ENCODE assay signal across 32 cellular contexts in the genomic region with DNA sequence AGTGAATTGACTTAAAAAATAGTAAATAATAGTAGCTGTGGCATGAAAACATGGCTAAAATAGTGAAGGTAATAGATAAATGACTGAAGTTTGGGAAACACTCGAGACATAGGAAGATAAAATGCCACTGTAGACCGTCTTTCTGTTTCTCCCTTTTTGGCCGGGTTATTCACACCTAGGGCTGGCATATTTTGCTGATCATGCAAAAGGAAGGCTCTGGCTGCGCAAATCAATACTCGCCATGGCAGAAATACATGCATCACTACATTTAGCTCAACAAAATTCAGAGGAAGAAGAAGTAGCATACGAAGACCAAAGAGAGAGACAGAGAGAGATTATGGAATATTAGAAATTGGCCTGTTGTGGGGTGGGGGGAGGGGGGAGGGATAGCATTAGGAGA.
DNase-seq lines count a peak whose midpoint lies in the region; ATAC-seq, FAIRE-seq and TF ChIP-seq lines count a peak whose summit lies in the region.
"Had no signal": no experiment of that assay in that cellular context is flagged by ENCODE, and none has a peak within 500 bp of the region (broad histone marks: within the 10 kb centered on the region; RNA-seq: fewer than 3 reads in every experiment).

No MANE protein-coding gene starts in this region.

- POLR2A ChIA-PET in HepG2 (lab: Yijun Ruan, JAX) = no interaction called here
- POLR2A ChIA-PET in A549 (lab: Yijun Ruan, JAX) = no interaction called here
- POLR2A ChIA-PET in K562 (lab: Yijun Ruan, JAX) = no interaction called here

- no peak for TF ChIP-seq RAD21 in HepG2 (CRISPR knock-in tag; IDR thresholded peaks at IDR 0.05)
- no peak for TF ChIP-seq RAD21 in A549 (conservative IDR thresholded peaks at IDR 0.05 in 1 of 2, IDR thresholded peaks at IDR 0.05 in 1 of 2)
- TF ChIP-seq RAD21 in K562 (CRISPR knock-in tag; conservative IDR thresholded peaks at IDR 0.05 in 1 of 2, IDR thresholded peaks at IDR 0.05 in 1 of 2) = no peak

- no peak for FAIRE-seq in HepG2 (lab: Jason Lieb, UNC)
- no peak for FAIRE-seq in A549 (lab: Jason Lieb, UNC)
- no peak for FAIRE-seq in K562 (lab: Jason Lieb, UNC)
- FAIRE-seq in pancreas (lab: Jason Lieb, UNC) = no peak
- FAIRE-seq: A204.1, D721Med had no signal

- no peak for TF ChIP-seq CTCF in HepG2 (CRISPR knock-in tag; IDR thresholded peaks at IDR 0.05)
- no peak for TF ChIP-seq CTCF in right lobe of liver (IDR thresholded peaks at IDR 0.05)
- TF ChIP-seq CTCF in A549 (IDR thresholded peaks at IDR 0.05) = no peak
- no peak for TF ChIP-seq CTCF in K562 (IDR thresholded peaks at IDR 0.05 in 2 of 3, conservative IDR thresholded peaks at IDR 0.05 in 1 of 3; ENCODE audit: insufficient read depth in 2 of 3, low read depth in 1 of 3, low read length in 3 of 3)
- no peak for TF ChIP-seq CTCF in pancreas (IDR thresholded peaks at IDR 0.05)

- H3K27ac ChIP-seq in HepG2 (ENCODE audit: extremely low read length, insufficient read depth, low read length) (no peak overlapping the region), right lobe of liver (no peak overlapping the region), A549 (no peak overlapping the region), K562 (ENCODE audit: extremely low read depth, low read depth, low read length) (no peak overlapping the region), pancreas (no peak overlapping the region)
- H3K27ac ChIP-seq: 22Rv1; BLaER1; BLaER1 treated with 17β-estradiol and CSF1 and Interleukin-3, amounts not matched to agents 10 nM and 100 nM; C4-2B had no signal

- no peaks in the 10 kb centered on the region for H3K9me1 ChIP-seq in K562 (ENCODE audit: control insufficient read depth, insufficient read depth, low read length)

- intact Hi-C loops in HepG2 (cut with micrococcal nuclease; ENCODE audit: unreplicated experiment) (no loop called here), right lobe of liver (cut with DNase I) (no loop called here), K562 (cut with micrococcal nuclease) (no loop called here), pancreas (cut with DNase I) (no loop called here)

- 53% methylated on average over 6 of the region's 6 CpGs for WGBS in HepG2 (ENCODE audit: low lambda C conversion rate)
- WGBS in right lobe of liver (ENCODE audit: insufficient coverage, low coverage, low lambda C conversion rate, missing lambda C conversion rate) = 81% methylated on average over 6 of the region's 6 CpGs
- 45% methylated on average over 6 of the region's 6 CpGs for WGBS in A549 (ENCODE audit: missing lambda C conversion rate)
- WGBS in K562 (ENCODE audit: insufficient coverage, low coverage, missing lambda C conversion rate) = 8% methylated on average over 6 of the region's 6 CpGs
- 96 to 98% methylated on average over 6 of the region's 6 CpGs for WGBS in pancreas, 2 donors

- TF ChIP-seq EP300 in HepG2 (IDR thresholded peaks at IDR 0.05; ENCODE audit: low read depth in 2 of 2, low read length in 2 of 2) = no peak
- no peak for TF ChIP-seq EP300 in HepG2 (CRISPR knock-in tag; IDR thresholded peaks at IDR 0.05; ENCODE audit: borderline replicate concordance)
- TF ChIP-seq EP300 in A549 (IDR thresholded peaks at IDR 0.05) = no peak
- TF ChIP-seq EP300 in K562 (IDR thresholded peaks at IDR 0.05; ENCODE audit: low read length) = no peak

- H2AFZ ChIP-seq in HepG2 (ENCODE audit: low read length) (no peak overlapping the region), K562 (ENCODE audit: low read depth, low read length) (no peak overlapping the region)

- H3K9ac ChIP-seq in HepG2 (ENCODE audit: insufficient read depth, low read depth, low read length) (no peak overlapping the region), K562 (ENCODE audit: insufficient read depth in 1 of 2, low read depth in 2 of 2, low read length in 2 of 2) (no peak overlapping the region)
- H3K9ac ChIP-seq: BLaER1; BLaER1 treated with 17β-estradiol and CSF1 and Interleukin-3, amounts not matched to agents 10 nM and 100 nM had no signal

- no peaks in the 10 kb centered on the region for H4K20me1 ChIP-seq in HepG2 (ENCODE audit: insufficient read depth, low read length)
- no peaks in the 10 kb centered on the region for H4K20me1 ChIP-seq in K562 (replicated peaks; ENCODE audit: control insufficient read depth, insufficient read depth, low read length)
- H4K20me1 ChIP-seq: BLaER1; BLaER1 treated with 17β-estradiol and CSF1 and Interleukin-3, amounts not matched to agents 10 nM and 100 nM had no signal

- H3K36me3 ChIP-seq in HepG2 (replicated peaks in 1 of 2; ENCODE audit: control insufficient read depth in 1 of 2, insufficient read depth in 2 of 2, low read length in 2 of 2) (no peaks in the 10 kb centered on the region), right lobe of liver (no peaks in the 10 kb centered on the region), K562 (ENCODE audit: control insufficient read depth, insufficient read depth, low read length) (no peaks in the 10 kb centered on the region), pancreas (no peaks in the 10 kb centered on the region)
- H3K36me3 ChIP-seq: BE2C; BLaER1; BLaER1 treated with 17β-estradiol and CSF1 and Interleukin-3, amounts not matched to agents 10 nM and 100 nM had no signal

- no peak overlapping the region for H3K4me3 ChIP-seq in HepG2 (replicated peaks in 1 of 3; ENCODE audit: insufficient read depth in 1 of 3, low read depth in 2 of 3, low read length in 3 of 3)
- H3K4me3 ChIP-seq in right lobe of liver = no peak overlapping the region
- H3K4me3 ChIP-seq in A549 = no peak overlapping the region
- H3K4me3 ChIP-seq in K562 = no peak overlapping the region
- no peak overlapping the region for H3K4me3 ChIP-seq in pancreas
- H3K4me3 ChIP-seq: BLaER1; BLaER1 treated with 17β-estradiol and CSF1 and Interleukin-3, amounts not matched to agents 10 nM and 100 nM had no signal

- no peak for DNase-seq in HepG2 (ENCODE audit: low spot score)
- no peak for DNase-seq in right lobe of liver
- no peak for DNase-seq in A549 (ENCODE audit: low read depth in 1 of 2, low spot score in 1 of 2)
- no peak for DNase-seq in K562 (ENCODE audit: extremely low read depth in 1 of 4, low spot score in 3 of 4)
- DNase-seq in pancreas = no peak
- DNase-seq: 8988T; ACHN; AML-193; BE2C; C1 segment of cervical spinal cord; Caco-2; Calu3; CD4-positive, alpha-beta memory T cell; CD4-positive, alpha-beta T cell; CD4-positive, CD25-positive, alpha-beta regulatory T cell; CD8-positive, alpha-beta memory T cell; CD8-positive, alpha-beta T cell; COR-L47; DMS 273 treated with DMSO at 0.1 percent for 48 hours; DMS153; DMS53; DMS79; DMS79 treated with DMSO at 0.1 percent for 48 hours; DND-41; EL had no signal

- no peaks in the 10 kb centered on the region for H3K27me3 ChIP-seq in HepG2 (ENCODE audit: control insufficient read depth in 1 of 2, insufficient read depth in 2 of 2, low read length in 2 of 2)
- no peaks in the 10 kb centered on the region for H3K27me3 ChIP-seq in right lobe of liver
- no peaks in the 10 kb centered on the region for H3K27me3 ChIP-seq in K562 (ENCODE audit: control insufficient read depth in 2 of 2, insufficient read depth in 2 of 2, low read length in 2 of 2)
- no peaks in the 10 kb centered on the region for H3K27me3 ChIP-seq in pancreas
- H3K27me3 ChIP-seq: BE2C; BLaER1; BLaER1 treated with 17β-estradiol and CSF1 and Interleukin-3, amounts not matched to agents 10 nM and 100 nM had no signal

- no peaks in the 10 kb centered on the region for H3K9me3 ChIP-seq in HepG2 (ENCODE audit: low read length)
- H3K9me3 ChIP-seq in right lobe of liver = no peaks in the 10 kb centered on the region
- no peaks in the 10 kb centered on the region for H3K9me3 ChIP-seq in A549
- H3K9me3 ChIP-seq in K562 (replicated peaks; ENCODE audit: control insufficient read depth, insufficient read depth, low read depth, low read length) = no peaks in the 10 kb centered on the region
- H3K9me3 ChIP-seq in pancreas = no peaks in the 10 kb centered on the region
- H3K9me3 ChIP-seq: BE2C; BLaER1; BLaER1 treated with 17β-estradiol and CSF1 and Interleukin-3, amounts not matched to agents 10 nM and 100 nM; Caco-2 had no signal

- in situ Hi-C loops in HepG2 (cut with HindIII; ENCODE audit: extremely low pct_ligation_motif_present, low pct_unique_long_range_greater_than_20kb) (no loop called here), K562 (cut with MboI) (no loop called here)

- BruUV-seq in HepG2 (replicated peaks; lab: Mats Ljungman, UMichigan) (no TSS peak), K562 (replicated peaks; lab: Mats Ljungman, UMichigan) (no TSS peak)

- TF ChIP-seq POLR2A in HepG2 (IDR thresholded peaks at IDR 0.05; ENCODE audit: insufficient read depth in 1 of 2, low read depth in 2 of 2, low read length in 2 of 2) = no peak
- no peak for TF ChIP-seq POLR2A in right lobe of liver (IDR thresholded peaks at IDR 0.05)
- TF ChIP-seq POLR2A in A549 (IDR thresholded peaks at IDR 0.05; ENCODE audit: low read length) = no peak
- TF ChIP-seq POLR2A in K562 (conservative IDR thresholded peaks at IDR 0.05) = no peak

- H3K4me2 ChIP-seq in HepG2 (ENCODE audit: low read depth, low read length) = no peak overlapping the region
- no peak overlapping the region for H3K4me2 ChIP-seq in A549
- no peak overlapping the region for H3K4me2 ChIP-seq in K562 (ENCODE audit: insufficient read depth, low read length)
- H3K4me2 ChIP-seq: BLaER1; BLaER1 treated with 17β-estradiol and CSF1 and Interleukin-3, amounts not matched to agents 10 nM and 100 nM had no signal

- CTCF ChIA-PET in HepG2 (lab: Yijun Ruan, JAX; ENCODE audit: low intra/inter-chr PET ratio, low total read pairs) (no interaction called here), A549 (lab: Yijun Ruan, JAX) (no interaction called here), K562 (lab: Yijun Ruan, JAX; ENCODE audit: low intra/inter-chr PET ratio) (no interaction called here)

- ATAC-seq in HepG2 (no peak), right lobe of liver (no peak), A549 (no peak), K562 (no peak), GM21515 (IDR thresholded peaks at IDR 0.05; ENCODE audit: unreplicated experiment) (no peak), pancreas (no peak)
- ATAC-seq: CD8-positive, alpha-beta T cell had no signal

- no peaks in the 10 kb centered on the region for H3K4me1 ChIP-seq in HepG2 (ENCODE audit: insufficient read depth, low read length)
- H3K4me1 ChIP-seq in right lobe of liver = no peaks in the 10 kb centered on the region
- no peaks in the 10 kb centered on the region for H3K4me1 ChIP-seq in A549
- no peaks in the 10 kb centered on the region for H3K4me1 ChIP-seq in K562 (replicated peaks in 1 of 2; ENCODE audit: control insufficient read depth in 2 of 2, insufficient read depth in 2 of 2, low read length in 2 of 2)
- peaks cover 4 to 14% (median 5%) of the 10 kb centered on the region in 3 donors for H3K4me1 ChIP-seq in pancreas
- H3K4me1 ChIP-seq: BE2C; BLaER1; BLaER1 treated with 17β-estradiol and CSF1 and Interleukin-3, amounts not matched to agents 10 nM and 100 nM had no signal

- H3K79me2 ChIP-seq in HepG2 (ENCODE audit: insufficient read depth, low read length) (no peaks in the 10 kb centered on the region), K562 (ENCODE audit: control insufficient read depth, insufficient read depth, low read length) (no peaks in the 10 kb centered on the region)

TF ChIP-seq in HepG2, 621 proteins besides CTCF, POLR2A, EP300 and RAD21 (continues in another document):
- no peak for TF ChIP-seq NFYB (CRISPR knock-in tag; IDR thresholded peaks at IDR 0.05)

TF ChIP-seq in A549, 52 proteins besides CTCF, POLR2A, EP300 and RAD21 (continues in another document):
- no peak for TF ChIP-seq NR3C1 (IDR thresholded peaks at IDR 0.05)

TF ChIP-seq in K562, 482 proteins besides CTCF, POLR2A, EP300 and RAD21 (continues in another document):
- TF ChIP-seq ZNF3 (CRISPR knock-in tag; IDR thresholded peaks at IDR 0.05) = no peak

Comparison
In these comparisons a context has a peak if more than half of its experiments do, and no peak if none do; other contexts are left out.
1. Of the 241 proteins assayed by ChIP-seq in both HepG2 and K562: peak only in HepG2: MAFK; only in K562: none; in both: MAFF; in neither: 239.